In the genomic region with DNA sequence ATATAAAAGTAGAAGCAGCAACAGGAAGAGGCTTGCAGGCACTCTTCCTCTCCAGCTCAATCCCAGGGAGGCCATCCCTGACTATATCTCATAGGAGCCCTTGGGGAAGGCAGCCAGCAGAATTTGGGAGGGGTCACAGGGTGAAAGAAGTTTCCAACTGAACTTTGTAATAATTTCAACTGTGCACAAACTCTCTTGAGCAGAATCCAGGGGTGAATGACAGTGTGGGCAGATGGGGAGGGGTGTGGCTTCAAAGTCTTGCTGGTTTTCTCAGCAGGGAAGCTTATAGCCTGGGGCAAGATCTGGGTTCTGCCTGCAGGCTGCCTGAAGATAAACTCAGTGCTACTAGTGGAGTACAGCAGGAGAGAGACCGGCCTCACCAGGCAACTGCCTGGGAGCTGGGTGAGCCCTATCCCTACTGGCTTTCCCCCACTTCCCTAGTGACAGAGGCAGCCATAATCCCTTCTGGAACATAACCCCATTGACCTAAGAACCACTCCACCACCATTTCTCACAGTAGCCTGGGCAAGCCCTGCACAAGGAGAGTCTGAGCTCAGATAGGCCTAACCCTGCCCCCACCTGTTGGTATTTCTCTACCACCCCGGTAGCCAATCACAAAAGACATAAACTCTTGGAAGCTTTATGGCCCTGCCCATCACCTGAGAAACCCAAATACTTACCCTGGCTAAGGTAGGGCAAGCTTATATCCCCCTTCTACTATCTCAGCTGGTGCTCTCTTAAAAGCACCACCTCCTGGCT, we compare ENCODE assay signal across 1 cellular context.
TF ChIP-seq lines count a peak whose summit lies in the region.

No MANE protein-coding gene starts in this region.

TF ChIP-seq in HCT116, 20 proteins besides CTCF, POLR2A, EP300 and RAD21 (continued from another document):
- TF ChIP-seq, protein P1, sequence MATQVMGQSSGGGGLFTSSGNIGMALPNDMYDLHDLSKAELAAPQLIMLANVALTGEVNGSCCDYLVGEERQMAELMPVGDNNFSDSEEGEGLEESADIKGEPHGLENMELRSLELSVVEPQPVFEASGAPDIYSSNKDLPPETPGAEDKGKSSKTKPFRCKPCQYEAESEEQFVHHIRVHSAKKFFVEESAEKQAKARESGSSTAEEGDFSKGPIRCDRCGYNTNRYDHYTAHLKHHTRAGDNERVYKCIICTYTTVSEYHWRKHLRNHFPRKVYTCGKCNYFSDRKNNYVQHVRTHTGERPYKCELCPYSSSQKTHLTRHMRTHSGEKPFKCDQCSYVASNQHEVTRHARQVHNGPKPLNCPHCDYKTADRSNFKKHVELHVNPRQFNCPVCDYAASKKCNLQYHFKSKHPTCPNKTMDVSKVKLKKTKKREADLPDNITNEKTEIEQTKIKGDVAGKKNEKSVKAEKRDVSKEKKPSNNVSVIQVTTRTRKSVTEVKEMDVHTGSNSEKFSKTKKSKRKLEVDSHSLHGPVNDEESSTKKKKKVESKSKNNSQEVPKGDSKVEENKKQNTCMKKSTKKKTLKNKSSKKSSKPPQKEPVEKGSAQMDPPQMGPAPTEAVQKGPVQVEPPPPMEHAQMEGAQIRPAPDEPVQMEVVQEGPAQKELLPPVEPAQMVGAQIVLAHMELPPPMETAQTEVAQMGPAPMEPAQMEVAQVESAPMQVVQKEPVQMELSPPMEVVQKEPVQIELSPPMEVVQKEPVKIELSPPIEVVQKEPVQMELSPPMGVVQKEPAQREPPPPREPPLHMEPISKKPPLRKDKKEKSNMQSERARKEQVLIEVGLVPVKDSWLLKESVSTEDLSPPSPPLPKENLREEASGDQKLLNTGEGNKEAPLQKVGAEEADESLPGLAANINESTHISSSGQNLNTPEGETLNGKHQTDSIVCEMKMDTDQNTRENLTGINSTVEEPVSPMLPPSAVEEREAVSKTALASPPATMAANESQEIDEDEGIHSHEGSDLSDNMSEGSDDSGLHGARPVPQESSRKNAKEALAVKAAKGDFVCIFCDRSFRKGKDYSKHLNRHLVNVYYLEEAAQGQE (IDR thresholded peaks at IDR 0.05; ENCODE audit: low read depth), result no peak
- no peak for TF ChIP-seq ZNF274 (IDR thresholded peaks at IDR 0.05; ENCODE audit: low read depth, low read length)
- TF ChIP-seq, protein P2, sequence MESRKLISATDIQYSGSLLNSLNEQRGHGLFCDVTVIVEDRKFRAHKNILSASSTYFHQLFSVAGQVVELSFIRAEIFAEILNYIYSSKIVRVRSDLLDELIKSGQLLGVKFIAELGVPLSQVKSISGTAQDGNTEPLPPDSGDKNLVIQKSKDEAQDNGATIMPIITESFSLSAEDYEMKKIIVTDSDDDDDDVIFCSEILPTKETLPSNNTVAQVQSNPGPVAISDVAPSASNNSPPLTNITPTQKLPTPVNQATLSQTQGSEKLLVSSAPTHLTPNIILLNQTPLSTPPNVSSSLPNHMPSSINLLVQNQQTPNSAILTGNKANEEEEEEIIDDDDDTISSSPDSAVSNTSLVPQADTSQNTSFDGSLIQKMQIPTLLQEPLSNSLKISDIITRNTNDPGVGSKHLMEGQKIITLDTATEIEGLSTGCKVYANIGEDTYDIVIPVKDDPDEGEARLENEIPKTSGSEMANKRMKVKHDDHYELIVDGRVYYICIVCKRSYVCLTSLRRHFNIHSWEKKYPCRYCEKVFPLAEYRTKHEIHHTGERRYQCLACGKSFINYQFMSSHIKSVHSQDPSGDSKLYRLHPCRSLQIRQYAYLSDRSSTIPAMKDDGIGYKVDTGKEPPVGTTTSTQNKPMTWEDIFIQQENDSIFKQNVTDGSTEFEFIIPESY (IDR thresholded peaks at IDR 0.05; ENCODE audit: extremely low read depth, insufficient replicate concordance, low read length), result no peak
- no peak for TF ChIP-seq EZH2phosphoT487 (IDR thresholded peaks at IDR 0.05; ENCODE audit: borderline replicate concordance)
- no peak for TF ChIP-seq JUND (IDR thresholded peaks at IDR 0.05)
- TF ChIP-seq SIN3A (IDR thresholded peaks at IDR 0.05; ENCODE audit: low read depth), result no peak
